Comparison of ENCODE assay signal across 19 cellular contexts in the genomic region with DNA sequence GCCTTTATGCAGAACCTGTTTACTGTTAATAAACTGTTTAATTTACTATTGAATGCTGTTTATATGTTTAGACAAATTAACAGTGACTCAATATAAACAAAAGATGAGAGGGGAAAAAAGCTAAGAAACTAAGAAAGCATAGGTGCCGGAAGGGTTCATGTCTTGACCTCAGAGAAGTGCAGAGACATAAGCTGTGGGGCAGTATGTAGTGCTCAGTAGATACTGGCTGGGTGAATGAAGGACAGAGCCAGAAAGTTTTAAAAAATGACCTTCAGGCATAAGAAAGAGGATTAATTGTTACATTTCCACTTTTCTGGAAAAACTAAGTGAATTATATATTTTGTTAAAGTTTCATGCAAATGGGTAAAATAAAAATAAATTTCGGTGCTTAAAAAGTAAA.
"Had no signal": no experiment of that assay in that cellular context is flagged by ENCODE, and none has a peak within 500 bp of the region (broad histone marks: within the 10 kb centered on the region; RNA-seq: fewer than 3 reads in every experiment).

No MANE protein-coding gene starts in this region.

- DNase-seq: activated CD4-positive, alpha-beta T cell treated with anti-CD3 and anti-CD28 coated beads for 36 hours; activated effector memory CD4-positive, alpha-beta T cell treated with Interleukin-2 at 50 U/mL for 16 hours; activated T-cell treated with anti-CD3 and anti-CD28 coated beads, Interleukin-2, amount 50 U/mL, for 4 hours; amygdala; body of pancreas; cortex of kidney; effector CD8-positive, alpha-beta T cell; foreskin fibroblast; glutamatergic neuron; hypothalamus; kidney; left lung; mesenchymal stem cell; psoas muscle; right lobe of liver; T1000 had no signal

- H3K27ac Mint-ChIP-seq: activated CD4-positive, alpha-beta T cell treated with anti-CD3 and anti-CD28 coated beads for 36 hours; activated CD8-positive, alpha-beta T cell treated with anti-CD3 and anti-CD28 coated beads for 36 hours; activated naive CD4-positive, alpha-beta T cell treated with anti-CD3 and anti-CD28 coated beads, Interleukin-2, amount 50 U/mL, for 72 hours; nephron had no signal

- H3K4me1 Mint-ChIP-seq: nephron had no signal

- H3K36me3 Mint-ChIP-seq: activated naive CD4-positive, alpha-beta T cell treated with anti-CD3 and anti-CD28 coated beads, Interleukin-2, amount 50 U/mL, for 72 hours had no signal

- ATAC-seq: body of pancreas had no signal

- H3K27me3 Mint-ChIP-seq: activated CD4-positive, alpha-beta T cell treated with anti-CD3 and anti-CD28 coated beads for 36 hours; activated CD8-positive, alpha-beta T cell treated with anti-CD3 and anti-CD28 coated beads for 36 hours had no signal

- H3K4me3 Mint-ChIP-seq: activated CD4-positive, alpha-beta T cell treated with anti-CD3 and anti-CD28 coated beads for 36 hours; activated CD8-positive, alpha-beta T cell treated with anti-CD3 and anti-CD28 coated beads for 36 hours; activated T-cell treated with anti-CD3 and anti-CD28 coated beads, Interleukin-2, amount 50 U/mL, for 4 hours; nephron had no signal

- H3K9me3 Mint-ChIP-seq: activated CD8-positive, alpha-beta T cell treated with anti-CD3 and anti-CD28 coated beads for 36 hours; activated naive CD4-positive, alpha-beta T cell treated with anti-CD3 and anti-CD28 coated beads, Interleukin-2, amount 50 U/mL, for 72 hours; activated T-cell treated with anti-CD3 and anti-CD28 coated beads, Interleukin-2, amount 50 U/mL, for 4 hours; nephron had no signal
